In genomic region chr6:97427648-97428047, GRCh38 we compare ENCODE assay signal across 18 cellular contexts.
DNase-seq lines count a peak whose midpoint lies in the region; ATAC-seq and TF ChIP-seq lines count a peak whose summit lies in the region.
"Had no signal": no experiment of that assay in that cellular context is flagged by ENCODE, and none has a peak within 500 bp of the region (broad histone marks: within the 10 kb centered on the region; RNA-seq: fewer than 3 reads in every experiment).

No MANE protein-coding gene starts in this region.

- no peak overlapping the region for H3K4me3 ChIP-seq in testis

- DNase-seq in Right ventricle myocardium inferior (ENCODE audit: missing footprints) (no peak), occipital lobe (lab: John Stamatoyannopoulos, UW) (no peak), DMS79 treated with DMSO at 0.1 percent for 48 hours (lab: John Stamatoyannopoulos, UW) (no peak), testis (no peak)
- DNase-seq: activated CD4-positive, alpha-beta T cell treated with anti-CD3 and anti-CD28 coated beads for 4 hours; activated T-cell treated with anti-CD3 and anti-CD28 coated beads, Interleukin-2, amount 50 U/mL, for 1 hour; caudate nucleus; natural killer cell; NCI-H1930; NCI-H774; stimulated activated CD4-positive, alpha-beta T cell treated with anti-CD3 and anti-CD28 coated beads, Interleukin-15, amount 100 ng/mL, for 24 hours; T-helper 2 cell had no signal

- intact Hi-C loops in Right ventricle myocardium inferior (cut with DNase I), result no loop called here
- intact Hi-C loops in testis (cut with DNase I; ENCODE audit: low total_unique reads), result no loop called here

- no peaks in the 10 kb centered on the region for H3K36me3 ChIP-seq in testis (ENCODE audit: low read depth, missing control alignments)

- H3K27me3 ChIP-seq in testis, result no peaks in the 10 kb centered on the region

- peak; percentile 90 for ATAC-seq in GM18907 (IDR thresholded peaks at IDR 0.05; ENCODE audit: unreplicated experiment)
- peak; percentile 87 for ATAC-seq in GM21528 (IDR thresholded peaks at IDR 0.05; ENCODE audit: low FRiP score, unreplicated experiment)
- ATAC-seq in HG03064 (IDR thresholded peaks at IDR 0.05; ENCODE audit: low read depth, unreplicated experiment), result peak; percentile 88
- ATAC-seq in HG03565 (IDR thresholded peaks at IDR 0.05; ENCODE audit: unreplicated experiment), result peak; percentile 63
- ATAC-seq in Right ventricle myocardium inferior, result no peak
- ATAC-seq: HCT116, natural killer cell had no signal

- no peak overlapping the region for H3K27ac ChIP-seq in testis
- H3K27ac ChIP-seq: RWPE1 had no signal

- no peaks in the 10 kb centered on the region for H3K4me1 ChIP-seq in testis

- no peaks in the 10 kb centered on the region for H3K9me3 ChIP-seq in testis

- no peak for TF ChIP-seq CTCF in testis (IDR thresholded peaks at IDR 0.05)

- no peak for TF ChIP-seq POLR2A in testis (IDR thresholded peaks at IDR 0.05)
